8 cellular contexts compared by ENCODE assay signal in the genomic region with DNA sequence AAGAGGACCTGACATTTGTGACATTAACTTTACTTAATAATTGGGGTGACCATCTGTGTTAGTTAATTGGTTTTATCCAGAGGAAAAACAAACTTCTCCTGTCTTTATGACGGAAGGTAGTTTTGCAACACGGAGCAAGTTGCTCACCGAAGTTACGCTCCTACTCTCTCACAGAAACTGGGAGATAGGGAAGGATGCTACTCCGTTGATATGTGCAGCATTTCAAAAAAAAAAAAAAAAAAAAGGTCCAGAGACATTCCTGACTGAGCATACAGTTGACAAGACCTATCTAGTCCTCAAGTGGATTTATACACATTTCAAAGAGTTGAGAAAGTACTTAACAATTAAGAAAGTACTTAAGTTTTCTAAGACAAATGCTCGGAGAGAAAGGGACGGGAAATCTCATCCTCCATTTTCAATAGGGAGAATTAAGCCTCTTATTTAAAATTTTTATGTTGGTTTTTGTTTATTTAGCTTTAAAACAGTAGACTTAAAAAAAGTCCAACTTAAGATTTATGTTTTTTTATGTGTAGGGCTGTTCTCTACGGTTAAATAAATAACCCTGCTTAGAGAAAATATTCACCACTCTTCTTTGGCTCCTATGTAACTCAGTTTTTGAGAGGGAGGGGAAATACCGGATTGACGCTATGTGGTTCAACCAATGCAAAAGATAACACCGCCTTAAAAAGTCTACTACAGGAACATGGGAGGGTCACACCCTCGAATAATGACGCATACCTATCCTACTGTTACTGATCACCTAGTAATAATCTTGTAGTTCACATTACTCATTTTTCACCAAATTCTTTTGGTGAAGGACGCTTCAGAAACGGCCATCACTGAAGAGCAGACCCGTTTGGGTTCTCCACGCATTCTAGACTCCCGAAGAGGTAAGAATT. TPM values are rescaled to one million over a fixed set of nuclear protein-coding genes. Genes with fewer than 3 reads are reported as not detected.
A peak's percentile ranks its signal among the peaks of the same experiment; 100 is the strongest.
DNase-seq lines count a peak whose midpoint lies in the region; ATAC-seq, FAIRE-seq and TF ChIP-seq lines count a peak whose summit lies in the region.

A gene (plus strand): TSS at position 787 of the 899 bp plus-strand sequence. CDS start 50,286 bp downstream, outside the sequence.

- H3K27ac Mint-ChIP-seq in activated CD4-positive, alpha-beta T cell treated with anti-CD3 and anti-CD28 coated beads, Interleukin-2, amount 10 ng/mL, durations not matched to agents 24 days and 14 days: peak within 1 kb of the TSS; percentile 84

- no peak within 1 kb of the TSS for H2BK15ac ChIP-seq in H1 (ENCODE audit: low read length)

- FAIRE-seq in H1 (lab: Jason Lieb, UNC): no peak

- H3K4me3 ChIP-seq in Jurkat, Clone E6-1 (ENCODE audit: low read length): peak within 1 kb of the TSS; percentile 81
- peak within 1 kb of the TSS; percentile 61 to 100 (median 82) for H3K4me3 ChIP-seq in H1 (ENCODE audit: extremely low read depth in 1 of 4, insufficient read depth in 2 of 4, low read depth in 3 of 4, low read length in 4 of 4)
- peak within 1 kb of the TSS; percentile 65 for H3K4me3 ChIP-seq in mesodermal cell (ENCODE audit: extremely low read depth, insufficient read depth, low read length, poor library complexity, severe bottlenecking)
- H3K4me3 ChIP-seq in stomach smooth muscle (ENCODE audit: low read length in 2 of 2): peak within 1 kb of the TSS; percentile 86 to 98

- peak within 1 kb of the TSS; percentile 92 for H2BK5ac ChIP-seq in H1 (ENCODE audit: low read depth, low read length)

- 38% methylated on average over 18 of the region's 18 CpGs; no CpG with 5 or more reads in 1 of the 2 experiments for WGBS in H1 (ENCODE audit: extremely low coverage in 1 of 2, insufficient coverage in 1 of 2, insufficient read length in 1 of 2, insufficient replicate concordance in 2 of 2, low coverage in 1 of 2, low lambda C conversion rate in 2 of 2, missing lambda C conversion rate in 1 of 2), 2 experiments
- WGBS in mesodermal cell (ENCODE audit: insufficient coverage in 2 of 2), 2 experiments: 0 to 16% methylated on average over 2 to 10 of the region's 18 CpGs

- DNase-seq in Daoy (ENCODE audit: low read depth) (peak; percentile 85), H1 (ENCODE audit: low read depth in 1 of 2, low spot score in 2 of 2) (no peak), COR-L47 (lab: John Stamatoyannopoulos, UW) (no peak)
- DNase-seq in Jurkat, Clone E6-1 (ENCODE audit: low read depth, low spot score): no peak
- DNase-seq in activated CD4-positive, alpha-beta T cell treated with anti-CD3 and anti-CD28 coated beads, Interleukin-2, amount 10 ng/mL, durations not matched to agents 24 days and 14 days: peak; percentile 72

- POLR2A ChIA-PET in H1 (lab: Charles Lee; ENCODE audit: partially characterized antibody): interaction anchor here (0.6 to 4.0 kb wide), 17 partner anchors 10 to 666 kb away, joined by 3 to 62 read pairs (median 3); no protein-coding TSS in a partner anchor

- H3K27me3 Mint-ChIP-seq in activated CD4-positive, alpha-beta T cell treated with anti-CD3 and anti-CD28 coated beads, Interleukin-2, amount 10 ng/mL, durations not matched to agents 24 days and 14 days: peaks cover 39% of the 10 kb centered on the region

- H3K9me3 ChIP-seq in H1 (ENCODE audit: insufficient read depth in 2 of 2, low read depth in 1 of 2, low read length in 1 of 2) (peaks cover under 1 to 3% of the 10 kb centered on the region in 2 experiments; a peak in 1 of 4 replicates), mesodermal cell (ENCODE audit: control insufficient read depth, low read length) (no peaks in the 10 kb centered on the region), stomach smooth muscle (ENCODE audit: control insufficient read depth in 2 of 2, low read length in 2 of 2) (no peaks in the 10 kb centered on the region)

- H2AFZ ChIP-seq in H1 (ENCODE audit: low read length): no peak within 1 kb of the TSS; the same call in 1 of the 2 replicates

- no peak for TF ChIP-seq EP300 in H1 (IDR thresholded peaks at IDR 0.05; ENCODE audit: borderline replicate concordance in 1 of 2, low read depth in 2 of 2, low read length in 2 of 2)

- H3K27me3 ChIP-seq in H1 (replicated peaks in 1 of 4; ENCODE audit: control insufficient read depth in 3 of 4, extremely low read depth in 1 of 4, insufficient read depth in 3 of 4, low read length in 3 of 4) (no peaks in the 10 kb centered on the region), stomach smooth muscle (ENCODE audit: control insufficient read depth in 1 of 2, insufficient read depth in 2 of 2, low read length in 2 of 2) (no peaks in the 10 kb centered on the region)

- peak within 1 kb of the TSS; percentile 87 for H3K4me3 Mint-ChIP-seq in activated CD4-positive, alpha-beta T cell treated with anti-CD3 and anti-CD28 coated beads, Interleukin-2, amount 10 ng/mL, durations not matched to agents 24 days and 14 days

- no peak within 1 kb of the TSS for H2BK120ac ChIP-seq in H1 (replicated peaks; ENCODE audit: low read depth, low read length)

- H2BK20ac ChIP-seq in H1 (ENCODE audit: low read length): no peak within 1 kb of the TSS

- no peaks in the 10 kb centered on the region for H3K79me1 ChIP-seq in H1 (ENCODE audit: low read depth, low read length)

- 0 out of 2 replicates have a peak, but pooled peaks cover 3% of the 10 kb centered on the region for H3K23me2 ChIP-seq in H1 (ENCODE audit: low read depth, low read length)

- no peak within 1 kb of the TSS for H3K4ac ChIP-seq in H1 (replicated peaks; ENCODE audit: insufficient read length, low read depth, low read length)

- H3K4me2 ChIP-seq in H1 (ENCODE audit: insufficient read depth in 1 of 2, low read depth in 2 of 2, low read length in 2 of 2): peak within 1 kb of the TSS; percentile 83 to 85

- no peaks in the 10 kb centered on the region for H3K36me3 Mint-ChIP-seq in activated CD4-positive, alpha-beta T cell treated with anti-CD3 and anti-CD28 coated beads, Interleukin-2, amount 10 ng/mL, durations not matched to agents 24 days and 14 days (ENCODE audit: low read depth)

- peak within 1 kb of the TSS; percentile 97 for H3K56ac ChIP-seq in H1 (replicated peaks; ENCODE audit: insufficient read length, low read depth, low read length)

- peak within 1 kb of the TSS; percentile 24 for H3K14ac ChIP-seq in H1 (ENCODE audit: insufficient read length)

- H3K36me3 ChIP-seq in H1 (ENCODE audit: control insufficient read depth in 2 of 4, insufficient read depth in 4 of 4, low read length in 3 of 4) (no peaks in the 10 kb centered on the region), mesodermal cell (ENCODE audit: control insufficient read depth, insufficient read depth, low read length) (no peaks in the 10 kb centered on the region), stomach smooth muscle (ENCODE audit: control insufficient read depth in 2 of 2, insufficient read depth in 2 of 2, low read length in 2 of 2) (no peaks in the 10 kb centered on the region)

- peak within 1 kb of the TSS; percentile 68 for H2BK12ac ChIP-seq in H1 (ENCODE audit: low read depth, low read length)

- peaks cover 0 to 2% (median 0%) of the 10 kb centered on the region in 4 experiments; a peak in 2 of 7 replicates for H3K4me1 ChIP-seq in H1 (replicated peaks in 1 of 4; ENCODE audit: control insufficient read depth in 3 of 4, insufficient read depth in 4 of 4, low read length in 3 of 4)
- H3K4me1 ChIP-seq in mesodermal cell (ENCODE audit: control insufficient read depth, insufficient read depth, low read length, poor library complexity, severe bottlenecking): no peaks in the 10 kb centered on the region
- H3K4me1 ChIP-seq in stomach smooth muscle (ENCODE audit: control insufficient read depth, insufficient read depth, low read length): no peaks in the 10 kb centered on the region

- CTCF ChIA-PET in H1 (lab: Charles Lee; ENCODE audit: partially characterized antibody): interaction anchor here (0.8 to 2.2 kb wide), 3 partner anchors 17 to 67 kb away, joined by 3 to 11 read pairs (median 7); no protein-coding TSS in a partner anchor

- no peak for TF ChIP-seq RAD21 in H1 (IDR thresholded peaks at IDR 0.05 in 1 of 2, conservative IDR thresholded peaks at IDR 0.05 in 1 of 2; ENCODE audit: low read depth in 2 of 2, low read length in 2 of 2)

- no peaks in the 10 kb centered on the region for H4K20me1 ChIP-seq in H1 (replicated peaks in 1 of 2; ENCODE audit: control insufficient read depth in 1 of 2, insufficient read depth in 2 of 2, low read length in 2 of 2)

- no peak for TF ChIP-seq CTCF in H1 (IDR thresholded peaks at IDR 0.05; ENCODE audit: control extremely low read depth in 1 of 3, insufficient read depth in 1 of 3, low read depth in 1 of 3, low read length in 3 of 3)

- H3K23ac ChIP-seq in H1 (ENCODE audit: insufficient read length): no peak within 1 kb of the TSS

- H4K91ac ChIP-seq in H1 (replicated peaks; ENCODE audit: insufficient read length, low read length): peak within 1 kb of the TSS; percentile 2

- H2AK5ac ChIP-seq in H1 (ENCODE audit: low read depth, low read length): peak within 1 kb of the TSS; percentile 10; the same call in 1 of the 2 replicates

- H3K9me3 Mint-ChIP-seq in activated CD4-positive, alpha-beta T cell treated with anti-CD3 and anti-CD28 coated beads, Interleukin-2, amount 10 ng/mL, durations not matched to agents 24 days and 14 days: no peaks in the 10 kb centered on the region

- peak within 1 kb of the TSS; percentile 99 for H4K8ac ChIP-seq in H1 (ENCODE audit: extremely low read depth, insufficient read depth, low read length)

- intact Hi-C loops in activated CD4-positive, alpha-beta T cell treated with anti-CD3 and anti-CD28 coated beads, Interleukin-2, amount 10 ng/mL, durations not matched to agents 24 days and 14 days (cut with micrococcal nuclease): loop anchor here (1.0 to 5.0 kb wide), 5 partner anchors 19 to 1340 kb away; a partner anchor contains a TSS

- peaks cover 8% of the 10 kb centered on the region for H3K4me1 Mint-ChIP-seq in activated CD4-positive, alpha-beta T cell treated with anti-CD3 and anti-CD28 coated beads, Interleukin-2, amount 10 ng/mL, durations not matched to agents 24 days and 14 days

- peak within 1 kb of the TSS; percentile 95 for H3K27ac ChIP-seq in H1 (ENCODE audit: low read depth, low read length)
- H3K27ac ChIP-seq in mesodermal cell (ENCODE audit: low read depth, low read length, severe bottlenecking): peak within 1 kb of the TSS; percentile 99
- peak within 1 kb of the TSS; percentile 97 for H3K27ac ChIP-seq in stomach smooth muscle (ENCODE audit: low read length)

- TF ChIP-seq POLR2A in H1 (IDR thresholded peaks at IDR 0.05; ENCODE audit: control extremely low read depth in 1 of 2, low read depth in 2 of 2, low read length in 2 of 2): no peak

- H3K9ac ChIP-seq in H1 (replicated peaks in 1 of 4; ENCODE audit: extremely low read depth in 1 of 4, low read depth in 3 of 4, low read length in 3 of 4) (peak within 1 kb of the TSS; percentile 92 to 95 (median 94)), stomach smooth muscle (ENCODE audit: low read length in 2 of 2) (peak within 1 kb of the TSS; percentile 99 to 100)

- H4K5ac ChIP-seq in H1 (ENCODE audit: insufficient read length, low read depth, low read length): peak within 1 kb of the TSS; percentile 100

- H3K79me2 ChIP-seq in H1 (ENCODE audit: control insufficient read depth in 1 of 2, insufficient read depth in 2 of 2, low read length in 2 of 2): peaks cover 0 to 12% of the 10 kb centered on the region in 2 experiments; a peak in 2 of 4 replicates

- peak within 1 kb of the TSS; percentile 94 for H3K18ac ChIP-seq in H1 (ENCODE audit: extremely low read depth, low read length)

- ATAC-seq in GM21717 (IDR thresholded peaks at IDR 0.05; ENCODE audit: unreplicated experiment): peak; percentile 28

RNA-seq across cellular contexts. Expression of the gene that starts here (rescaled TPM):
- 21.0 and 37.1 TPM in 2 replicates for total RNA-seq in Daoy (2014; rRNA removed; shearing (Covaris generic))
- 6.1 TPM for polyA plus RNA-seq in Jurkat, Clone E6-1 (2012; ENCODE audit: insufficient read depth, insufficient read length)
- total RNA-seq in activated CD4-positive, alpha-beta T cell treated with anti-CD3 and anti-CD28 coated beads, Interleukin-2, amount 10 ng/mL, durations not matched to agents 24 days and 14 days: 3.5 and 4.3 TPM in 2 replicates
- 14.3 and 15.8 TPM in 2 replicates for total RNA-seq in H1 (2021; fragmentation: NEBNext Ultra II Directional; extraction: Animal tissue kit (Norgen Biotek cat#: 25700))
- polyA plus RNA-seq in H1 (2011; rRNA removed): 0.85 and 1.3 TPM in 2 replicates
- 1.9 TPM for polyA plus RNA-seq in H1 (2011; cell fraction: cytosol; rRNA removed)
- polyA plus RNA-seq in H1 (2011; cell fraction: nucleus; rRNA removed): 3.3 TPM
- polyA plus RNA-seq in H1 (2012, experiment 1 of 2): 2.4 to 7.7 TPM (median 3.2 TPM) in 4 replicates
- 0.09 TPM for polyA plus RNA-seq in H1 (2012, experiment 2 of 2)
- 5.9 TPM for polyA plus RNA-seq in H1 (2013, experiment 1 of 2)
- polyA plus RNA-seq in H1 (2013, experiment 2 of 2): 6.6 TPM
- polyA minus RNA-seq in H1 (2011; rRNA and poly(A)+ RNA removed): 12.4 and 19.1 TPM in 2 replicates
- 9.8 TPM for polyA minus RNA-seq in H1 (2011; cell fraction: cytosol; rRNA and poly(A)+ RNA removed)
- polyA minus RNA-seq in H1 (2011; cell fraction: nucleus; rRNA and poly(A)+ RNA removed): 45.7 TPM
- 10.2 TPM for polyA plus RNA-seq in mesodermal cell (2013, experiment 1 of 2)
- 12.3 TPM for polyA plus RNA-seq in mesodermal cell (2013, experiment 2 of 2)

Comparison
In these comparisons a context has a peak if more than half of its experiments do, and no peak if none do; other contexts are left out.
1. DNase-seq: peak in Daoy (single experiment) and activated CD4-positive, alpha-beta T cell treated with anti-CD3 and anti-CD28 coated beads, Interleukin-2, amount 10 ng/mL, durations not matched to agents 24 days and 14 days (single experiment); none in Jurkat, Clone E6-1 (single experiment), H1 (0 of 2) and COR-L47 (single experiment).
2. Peak in every context shown above with its lines, with median percentiles within 50 percentile points of each other: H3K4me3 ChIP-seq and H3K27ac ChIP-seq.